Comparison of ENCODE assay signal across 10 cellular contexts in genomic region chr14:75247286-75247922, GRCh38. TPM values are rescaled to one million over a fixed set of nuclear protein-coding genes. Genes with fewer than 3 reads are reported as not detected.
DNase-seq lines count a peak whose midpoint lies in the region; ATAC-seq lines count a peak whose summit lies in the region.
"Had no signal": no experiment of that assay in that cellular context is flagged by ENCODE, and none has a peak within 500 bp of the region (broad histone marks: within the 10 kb centered on the region; RNA-seq: fewer than 3 reads in every experiment).

No MANE protein-coding gene starts in this region.

- H3K36me3 Mint-ChIP-seq in activated T-cell treated with anti-CD3 and anti-CD28 coated beads, Interleukin-2, amount 50 U/mL, for 72 hours (ENCODE audit: insufficient read depth in 2 of 2) = no peaks in the 10 kb centered on the region
- no peaks in the 10 kb centered on the region for H3K36me3 Mint-ChIP-seq in natural killer cell treated with Interleukin-12 subunit alpha and Interleukin-12 subunit beta and Interleukin-15 and Interleukin-18, amount 100 ng/mL, for 72 hours

- WGBS in thymus = 4% methylated on average over 15 of the region's 15 CpGs

- intact Hi-C loops in left colon (cut with DNase I, micrococcal nuclease) = no loop called here

- H3K9me3 ChIP-seq in thymus (ENCODE audit: control insufficient read depth) = no peaks in the 10 kb centered on the region
- H3K9me3 ChIP-seq: colonic mucosa had no signal

- peaks cover 49% of the 10 kb centered on the region for H3K4me1 Mint-ChIP-seq in activated T-cell treated with anti-CD3 and anti-CD28 coated beads, Interleukin-2, amount 50 U/mL, for 72 hours (ENCODE audit: low read depth)
- H3K4me1 Mint-ChIP-seq in natural killer cell treated with Interleukin-12 subunit alpha and Interleukin-12 subunit beta and Interleukin-15 and Interleukin-18, amount 100 ng/mL, for 72 hours (ENCODE audit: low read depth in 2 of 2) = peaks cover 46 to 53% of the 10 kb centered on the region in 2 donors

- peak; percentile 43 to 51 for ATAC-seq in activated T-cell treated with anti-CD3 and anti-CD28 coated beads, Interleukin-2, amount 50 U/mL, for 72 hours (replicated peaks in 1 of 2)
- ATAC-seq in natural killer cell treated with Interleukin-12 subunit alpha and Interleukin-12 subunit beta and Interleukin-15 and Interleukin-18, amount 100 ng/mL, for 72 hours = peak; percentile 69 to 70
- ATAC-seq in GM18511 (IDR thresholded peaks at IDR 0.05; ENCODE audit: unreplicated experiment) = no peak
- ATAC-seq in left colon = no peak
- no peak for ATAC-seq in GM19452 (IDR thresholded peaks at IDR 0.05; ENCODE audit: unreplicated experiment)

- no peaks in the 10 kb centered on the region for H3K9me3 Mint-ChIP-seq in activated T-cell treated with anti-CD3 and anti-CD28 coated beads, Interleukin-2, amount 50 U/mL, for 72 hours
- H3K9me3 Mint-ChIP-seq in natural killer cell treated with Interleukin-12 subunit alpha and Interleukin-12 subunit beta and Interleukin-15 and Interleukin-18, amount 100 ng/mL, for 72 hours = no peaks in the 10 kb centered on the region

- peaks cover 18% of the 10 kb centered on the region for H3K27me3 Mint-ChIP-seq in activated T-cell treated with anti-CD3 and anti-CD28 coated beads, Interleukin-2, amount 50 U/mL, for 72 hours (ENCODE audit: low read depth)
- no peaks in the 10 kb centered on the region for H3K27me3 Mint-ChIP-seq in natural killer cell treated with Interleukin-12 subunit alpha and Interleukin-12 subunit beta and Interleukin-15 and Interleukin-18, amount 100 ng/mL, for 72 hours

- H3K27me3 ChIP-seq in thymus (ENCODE audit: control insufficient read depth, insufficient read depth) = no peaks in the 10 kb centered on the region
- H3K27me3 ChIP-seq: colonic mucosa had no signal

- no peaks in the 10 kb centered on the region for H3K36me3 ChIP-seq in thymus (ENCODE audit: control insufficient read depth, insufficient read depth)
- H3K36me3 ChIP-seq: colonic mucosa had no signal

- peak overlapping the region; percentile 4 for H3K27ac Mint-ChIP-seq in activated T-cell treated with anti-CD3 and anti-CD28 coated beads, Interleukin-2, amount 50 U/mL, for 72 hours
- peak overlapping the region; percentile 45 to 74 for H3K27ac Mint-ChIP-seq in natural killer cell treated with Interleukin-12 subunit alpha and Interleukin-12 subunit beta and Interleukin-15 and Interleukin-18, amount 100 ng/mL, for 72 hours

- H3K4me3 ChIP-seq in thymus (ENCODE audit: low read length) = peak overlapping the region; percentile 13
- H3K4me3 ChIP-seq: colonic mucosa had no signal

- peak; percentile 37 for DNase-seq in NK-92 treated with Interleukin-12 subunit alpha and Interleukin-12 subunit beta, amount 100 ng/mL, for 24 hours (lab: John Stamatoyannopoulos, UW)
- DNase-seq in NK-92 (lab: John Stamatoyannopoulos, UW; ENCODE audit: unreplicated experiment) (no peak), left colon (no peak)
- peak; percentile 77 to 86 for DNase-seq in activated T-cell treated with anti-CD3 and anti-CD28 coated beads, Interleukin-2, amount 50 U/mL, for 72 hours
- DNase-seq in natural killer cell treated with Interleukin-12 subunit alpha and Interleukin-12 subunit beta and Interleukin-15 and Interleukin-18, amount 100 ng/mL, for 72 hours (ENCODE audit: low spot score) = peak; percentile 78
- DNase-seq: colonic mucosa had no signal

- H3K4me3 Mint-ChIP-seq in activated T-cell treated with anti-CD3 and anti-CD28 coated beads, Interleukin-2, amount 50 U/mL, for 72 hours = peak overlapping the region; percentile 54 to 75
- peak overlapping the region; percentile 72 for H3K4me3 Mint-ChIP-seq in natural killer cell treated with Interleukin-12 subunit alpha and Interleukin-12 subunit beta and Interleukin-15 and Interleukin-18, amount 100 ng/mL, for 72 hours

- peak overlapping the region; percentile 92 for H3K27ac ChIP-seq in thymus (ENCODE audit: low read depth)
- H3K27ac ChIP-seq: 22Rv1, colonic mucosa had no signal

- H3K4me1 ChIP-seq in thymus (ENCODE audit: control insufficient read depth, insufficient read depth, low read length) = peaks cover 32% of the 10 kb centered on the region

RNA-seq across cellular contexts. Expression of gene FOS, which starts 31.2 kb away (rescaled TPM):
- total RNA-seq in activated T-cell treated with anti-CD3 and anti-CD28 coated beads, Interleukin-2, amount 50 U/mL, for 72 hours = 10 to 100 TPM; 39.1 to 41.7 TPM
- total RNA-seq in natural killer cell treated with Interleukin-12 subunit alpha and Interleukin-12 subunit beta and Interleukin-15 and Interleukin-18, amount 100 ng/mL, for 72 hours = 10 to 100 TPM; 25.3 to 35.2 TPM
- polyA plus RNA-seq in thymus = 253 TPM
- 100 to 1,000 TPM; 220 to 877 TPM for total RNA-seq in left colon

Comparison
In these comparisons a context has a peak if more than half of its experiments do, and no peak if none do; other contexts are left out.
1. DNase-seq: peak in NK-92 treated with Interleukin-12 subunit alpha and Interleukin-12 subunit beta, amount 100 ng/mL, for 24 hours (single experiment), activated T-cell treated with anti-CD3 and anti-CD28 coated beads, Interleukin-2, amount 50 U/mL, for 72 hours (2 of 2) and natural killer cell treated with Interleukin-12 subunit alpha and Interleukin-12 subunit beta and Interleukin-15 and Interleukin-18, amount 100 ng/mL, for 72 hours (single experiment); none in NK-92 (single experiment) and left colon (0 of 2).
2. ATAC-seq: peak in activated T-cell treated with anti-CD3 and anti-CD28 coated beads, Interleukin-2, amount 50 U/mL, for 72 hours (2 of 2) and natural killer cell treated with Interleukin-12 subunit alpha and Interleukin-12 subunit beta and Interleukin-15 and Interleukin-18, amount 100 ng/mL, for 72 hours (2 of 2); none in GM18511 (single experiment), left colon (single experiment) and GM19452 (single experiment).
3. RNA of gene FOS, which starts 31.2 kb away (total RNA-seq): 220 to 877 TPM in left colon; 39.1 to 41.7 TPM in activated T-cell treated with anti-CD3 and anti-CD28 coated beads, Interleukin-2, amount 50 U/mL, for 72 hours and 25.3 to 35.2 TPM in natural killer cell treated with Interleukin-12 subunit alpha and Interleukin-12 subunit beta and Interleukin-15 and Interleukin-18, amount 100 ng/mL, for 72 hours; every median in the first group is over 4 times any median in the second.